In the genomic region with DNA sequence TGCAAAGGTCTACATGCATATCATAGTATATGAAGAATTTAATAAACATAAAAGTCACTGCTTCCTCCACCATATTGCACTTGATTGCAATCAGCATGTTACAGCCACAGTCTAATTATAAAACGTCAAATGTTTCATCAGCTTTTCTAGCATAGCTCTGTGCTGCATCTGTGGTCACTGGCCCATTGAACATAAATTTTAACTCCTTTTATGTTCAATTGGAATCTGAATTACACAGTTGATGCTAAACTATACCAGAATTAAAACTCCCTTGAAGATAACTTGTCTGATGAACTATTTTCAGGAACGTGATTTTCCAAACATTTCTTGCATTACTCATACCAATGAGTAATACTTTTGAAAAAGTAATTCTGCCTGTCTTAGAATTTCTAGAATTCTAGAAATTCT, we compare ENCODE assay signal across 16 cellular contexts.
DNase-seq lines count a peak whose midpoint lies in the region; ATAC-seq and TF ChIP-seq lines count a peak whose summit lies in the region.
"Had no signal": no experiment of that assay in that cellular context is flagged by ENCODE, and none has a peak within 500 bp of the region (broad histone marks: within the 10 kb centered on the region; RNA-seq: fewer than 3 reads in every experiment).

No MANE protein-coding gene starts in this region.

- peaks cover 0 to 1% (median 0%) of the 10 kb centered on the region in 3 donors for H3K27me3 Mint-ChIP-seq in immature natural killer cell (ENCODE audit: low read depth in 3 of 3)
- H3K27me3 Mint-ChIP-seq: naive B cell had no signal

- ATAC-seq in HG02759 (IDR thresholded peaks at IDR 0.05; ENCODE audit: unreplicated experiment), result no peak

- H3K4me1 ChIP-seq in SJSA1 (replicated peaks) (peaks cover 24% of the 10 kb centered on the region), fibroblast of lung (ENCODE audit: control insufficient read depth, extremely low read depth, insufficient read depth, low read length) (no peaks in the 10 kb centered on the region), skeletal muscle satellite cell (ENCODE audit: control insufficient read depth, insufficient read depth, low read length) (peaks cover 12% of the 10 kb centered on the region)

- H3K4me3 ChIP-seq in SJSA1 (no peak overlapping the region), fibroblast of lung (replicated peaks in 1 of 4; ENCODE audit: control extremely low read depth in 1 of 4, insufficient read depth in 1 of 4, low read depth in 3 of 4, low read length in 4 of 4) (no peak overlapping the region), skeletal muscle satellite cell (ENCODE audit: low read length) (no peak overlapping the region), dorsolateral prefrontal cortex (no peak overlapping the region)

- TF ChIP-seq CTCF in fibroblast of lung (conservative IDR thresholded peaks at IDR 0.05 in 1 of 2, IDR thresholded peaks at IDR 0.05 in 1 of 2; ENCODE audit: low read depth in 1 of 2, low read length in 2 of 2), result no peak
- no peak for TF ChIP-seq CTCF in dorsolateral prefrontal cortex (IDR thresholded peaks at IDR 0.05 in 54 of 56, conservative IDR thresholded peaks at IDR 0.05 in 2 of 56; ENCODE audit: low read depth in 1 of 56, partially characterized antibody in 56 of 56)

- H3K4me3 Mint-ChIP-seq in immature natural killer cell, result no peak overlapping the region
- H3K4me3 Mint-ChIP-seq: activated T-helper 1 cell treated with anti-CD3 and anti-CD28 coated beads, Interleukin-12 subunit alpha, Interleukin-12 subunit beta, Interleukin-2, Interleukin-4 antibody, amounts not matched to agents 30 ng/mL and 10 ng/mL and 1 ng/mL, durations not matched to agents 14 hours and 24 hours and 36 hours; naive B cell had no signal

- no peaks in the 10 kb centered on the region for H3K36me3 Mint-ChIP-seq in immature natural killer cell
- H3K36me3 Mint-ChIP-seq: naive B cell had no signal

- H3K27ac ChIP-seq in SJSA1 (peak overlapping the region; percentile 54), fibroblast of lung (ENCODE audit: insufficient read depth, low read length) (no peak overlapping the region), dorsolateral prefrontal cortex (no peak overlapping the region)
- H3K27ac ChIP-seq: epithelial cell of prostate had no signal

- H3K79me2 ChIP-seq in fibroblast of lung (ENCODE audit: control insufficient read depth, insufficient read depth, low read length), result no peaks in the 10 kb centered on the region

- H3K36me3 ChIP-seq in SJSA1 (no peaks in the 10 kb centered on the region), fibroblast of lung (ENCODE audit: control insufficient read depth, insufficient read depth, low read length) (no peaks in the 10 kb centered on the region), skeletal muscle satellite cell (ENCODE audit: insufficient read depth, low read length) (no peaks in the 10 kb centered on the region)

- H3K9me3 ChIP-seq in SJSA1 (replicated peaks) (no peaks in the 10 kb centered on the region), fibroblast of lung (ENCODE audit: control insufficient read depth, insufficient read depth, low read depth, low read length) (no peaks in the 10 kb centered on the region), skeletal muscle satellite cell (replicated peaks; ENCODE audit: low read length) (no peaks in the 10 kb centered on the region)

- intact Hi-C loops in dorsolateral prefrontal cortex (cut with DNase I), result no loop called here

- H3K4me1 Mint-ChIP-seq in immature natural killer cell, result no peaks in the 10 kb centered on the region
- H3K4me1 Mint-ChIP-seq: naive B cell had no signal

- no peak overlapping the region for H2AFZ ChIP-seq in fibroblast of lung (ENCODE audit: low read length)

- H3K4me2 ChIP-seq in fibroblast of lung (ENCODE audit: extremely low read depth, insufficient read depth, low read length) (no peak overlapping the region), skeletal muscle satellite cell (ENCODE audit: low read length) (peak overlapping the region; percentile 50)

- H3K27me3 ChIP-seq in SJSA1 (replicated peaks) (no peaks in the 10 kb centered on the region), fibroblast of lung (ENCODE audit: control insufficient read depth, insufficient read depth, low read length) (no peaks in the 10 kb centered on the region), skeletal muscle satellite cell (ENCODE audit: control insufficient read depth, insufficient read depth, low read length) (no peaks in the 10 kb centered on the region), dorsolateral prefrontal cortex (peaks cover 0 to 4% (median 0%) of the 10 kb centered on the region in 45 donors)

- peak; percentile 23 for DNase-seq in NOMO-1 treated with DMSO at 0.1 percent for 48 hours (lab: John Stamatoyannopoulos, UW; ENCODE audit: unreplicated experiment)
- DNase-seq in NOMO-1 treated with dmso at 0.1 percent for 144 hours (lab: John Stamatoyannopoulos, UW; ENCODE audit: unreplicated experiment), result no peak
- DNase-seq in SJSA1 (ENCODE audit: low read depth in 1 of 2, low spot score in 2 of 2), result peak in 1 of 2 experiments; percentile 44
- peak; percentile 26 to 66 for DNase-seq in fibroblast of lung (ENCODE audit: low read depth in 2 of 2)
- no peak for DNase-seq in immature natural killer cell
- DNase-seq in dorsolateral prefrontal cortex, result no peak
- DNase-seq: hypothalamus, naive B cell, NCI-H2107, SIG-M5, substantia nigra, T-helper 9 cell had no signal

- no peak overlapping the region for H3K9ac ChIP-seq in fibroblast of lung (ENCODE audit: insufficient read depth, low read length)
- no peak overlapping the region for H3K9ac ChIP-seq in skeletal muscle satellite cell (ENCODE audit: low read depth, low read length)

- H4K20me1 ChIP-seq in fibroblast of lung (ENCODE audit: control insufficient read depth, extremely low read depth, insufficient read depth, low read length), result no peaks in the 10 kb centered on the region

- peaks cover 0 to 34% (median 8%) of the 10 kb centered on the region in 6 donors for H3K9me3 Mint-ChIP-seq in immature natural killer cell
- H3K9me3 Mint-ChIP-seq: activated T-helper 1 cell treated with anti-CD3 and anti-CD28 coated beads, Interleukin-12 subunit alpha, Interleukin-12 subunit beta, Interleukin-2, Interleukin-4 antibody, amounts not matched to agents 30 ng/mL and 10 ng/mL and 1 ng/mL, durations not matched to agents 14 hours and 24 hours and 36 hours had no signal

- H3K27ac Mint-ChIP-seq in immature natural killer cell, result no peak overlapping the region
- H3K27ac Mint-ChIP-seq: activated T-helper 1 cell treated with anti-CD3 and anti-CD28 coated beads, Interleukin-12 subunit alpha, Interleukin-12 subunit beta, Interleukin-2, Interleukin-4 antibody, amounts not matched to agents 30 ng/mL and 10 ng/mL and 1 ng/mL, durations not matched to agents 14 hours and 24 hours and 36 hours; naive B cell had no signal

Comparison
In these comparisons a context has a peak if more than half of its experiments do, and no peak if none do; other contexts are left out.
1. DNase-seq: peak in NOMO-1 treated with DMSO at 0.1 percent for 48 hours (single experiment) and fibroblast of lung (2 of 2); none in NOMO-1 treated with dmso at 0.1 percent for 144 hours (single experiment), immature natural killer cell (0 of 3) and dorsolateral prefrontal cortex (0 of 10).